6 cellular contexts compared by ENCODE assay signal in the genomic region with DNA sequence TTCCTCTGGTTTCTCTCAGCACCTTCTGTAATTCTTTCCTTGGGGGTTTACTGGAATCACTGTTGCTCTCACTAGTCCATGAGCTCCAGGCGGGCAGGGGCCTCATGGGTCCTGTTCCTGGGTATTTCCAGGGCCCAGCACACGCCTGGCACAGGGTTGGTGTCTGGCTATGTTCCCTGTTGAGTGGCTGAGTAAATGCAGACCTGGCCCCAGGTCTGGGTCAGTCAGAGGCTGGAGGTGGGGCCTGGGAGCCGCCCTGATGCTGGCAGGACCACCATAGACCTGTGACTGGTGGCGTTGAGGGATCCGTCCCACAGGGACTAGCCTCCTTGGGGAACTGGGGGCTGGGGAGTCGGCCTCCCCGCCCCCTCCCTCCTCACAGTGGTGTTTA.
DNase-seq lines count a peak whose midpoint lies in the region; ATAC-seq, FAIRE-seq and TF ChIP-seq lines count a peak whose summit lies in the region.
"Not testable (repeated sequence)": the region's sequence is repeated elsewhere in the genome, so short reads cannot be mapped to it uniquely, and the experiment has no call there.

No MANE protein-coding gene starts in this region.

- not testable (repeated sequence) for DNase-seq in PC-9; bronchial epithelial cell (ENCODE audit: low read depth); left lung; progenitor cell of endocrine pancreas (ENCODE audit: low spot score, unreplicated experiment); upper lobe of right lung
- DNase-seq in ecto neural progenitor cell (ENCODE audit: low spot score) = peak; percentile 25

- H2AFZ ChIP-seq in PC-9 = not testable (repeated sequence)

- peak overlapping the region; percentile 45 for H3K27ac Mint-ChIP-seq in progenitor cell of endocrine pancreas

- not testable (repeated sequence) for H3K36me3 ChIP-seq in PC-9 (ENCODE audit: low read depth); bronchial epithelial cell (ENCODE audit: control insufficient read depth, insufficient read depth, low read length); left lung; upper lobe of right lung

- BruUV-seq in PC-9 (replicated peaks; lab: Mats Ljungman, UMichigan) = not testable (repeated sequence)

- not testable (repeated sequence) for H3K4me1 Mint-ChIP-seq in progenitor cell of endocrine pancreas (ENCODE audit: low read depth)

- peak overlapping the region; percentile 81 for H3K27ac ChIP-seq in PC-9
- H3K27ac ChIP-seq in left lung, upper lobe of right lung: not testable (repeated sequence)

- peak overlapping the region; percentile 78 for H3K4me2 ChIP-seq in PC-9

- not testable (repeated sequence) for H3K27me3 ChIP-seq in PC-9 (ENCODE audit: insufficient read depth, low read depth); bronchial epithelial cell (ENCODE audit: control insufficient read depth, insufficient read depth, low read length); left lung; upper lobe of right lung

- peak; percentile 13 for FAIRE-seq in bronchial epithelial cell (lab: Jason Lieb, UNC)

- intact Hi-C loops in PC-9 (cut with micrococcal nuclease; ENCODE audit: unreplicated experiment) = loop anchor here (1.0 to 5.0 kb wide), 2 partner anchors 21 to 93 kb away; no protein-coding TSS in a partner anchor
- intact Hi-C loops in left lung (cut with DNase I); upper lobe of right lung (cut with DNase I): not testable (repeated sequence)

- TF ChIP-seq CTCF in PC-9 (conservative IDR thresholded peaks at IDR 0.05); bronchial epithelial cell (IDR thresholded peaks at IDR 0.05; ENCODE audit: insufficient read depth, low read length, severe bottlenecking); left lung (IDR thresholded peaks at IDR 0.05); progenitor cell of endocrine pancreas (IDR thresholded peaks at IDR 0.05; ENCODE audit: unreplicated experiment); upper lobe of right lung (IDR thresholded peaks at IDR 0.05): not testable (repeated sequence)

- H4K20me1 ChIP-seq in PC-9 (ENCODE audit: insufficient read depth) = not testable (repeated sequence)

- H3K36me3 Mint-ChIP-seq in progenitor cell of endocrine pancreas (ENCODE audit: insufficient read depth) = not testable (repeated sequence)

- not testable (repeated sequence) for H3K4me3 Mint-ChIP-seq in progenitor cell of endocrine pancreas (ENCODE audit: low read depth)

- not testable (repeated sequence) for H3K9me3 Mint-ChIP-seq in progenitor cell of endocrine pancreas (ENCODE audit: low read depth)

- ATAC-seq in left lung (peak; percentile 48), upper lobe of right lung (peak; percentile 4)

- H3K79me2 ChIP-seq in PC-9 (ENCODE audit: low read depth) = not testable (repeated sequence)

- POLR2A ChIA-PET in PC-9 (lab: Charles Lee; ENCODE audit: unreplicated experiment) = not testable (repeated sequence)

- not testable (repeated sequence) for H3K4me3 ChIP-seq in PC-9; bronchial epithelial cell (ENCODE audit: low read depth, low read length); left lung; upper lobe of right lung

- H3K9me2 ChIP-seq in PC-9 (ENCODE audit: insufficient read depth) = not testable (repeated sequence)

- H3K9me3 ChIP-seq in PC-9 (ENCODE audit: insufficient read depth, low read depth); left lung; upper lobe of right lung: not testable (repeated sequence)

- H3K4me1 ChIP-seq in PC-9 (replicated peaks; ENCODE audit: insufficient read depth) = peaks cover 33% of the 10 kb centered on the region
- H3K4me1 ChIP-seq in left lung, upper lobe of right lung: not testable (repeated sequence)

- CTCF ChIA-PET in PC-9 (lab: Charles Lee) = not testable (repeated sequence)

- H3K27me3 Mint-ChIP-seq in progenitor cell of endocrine pancreas = not testable (repeated sequence)

- peaks cover 15% of the 10 kb centered on the region; the same call in 1 of the 2 replicates for H3F3A ChIP-seq in PC-9 (ENCODE audit: insufficient read depth, low read depth)
